ENCODE assay signal across 10 cellular contexts in the genomic region with DNA sequence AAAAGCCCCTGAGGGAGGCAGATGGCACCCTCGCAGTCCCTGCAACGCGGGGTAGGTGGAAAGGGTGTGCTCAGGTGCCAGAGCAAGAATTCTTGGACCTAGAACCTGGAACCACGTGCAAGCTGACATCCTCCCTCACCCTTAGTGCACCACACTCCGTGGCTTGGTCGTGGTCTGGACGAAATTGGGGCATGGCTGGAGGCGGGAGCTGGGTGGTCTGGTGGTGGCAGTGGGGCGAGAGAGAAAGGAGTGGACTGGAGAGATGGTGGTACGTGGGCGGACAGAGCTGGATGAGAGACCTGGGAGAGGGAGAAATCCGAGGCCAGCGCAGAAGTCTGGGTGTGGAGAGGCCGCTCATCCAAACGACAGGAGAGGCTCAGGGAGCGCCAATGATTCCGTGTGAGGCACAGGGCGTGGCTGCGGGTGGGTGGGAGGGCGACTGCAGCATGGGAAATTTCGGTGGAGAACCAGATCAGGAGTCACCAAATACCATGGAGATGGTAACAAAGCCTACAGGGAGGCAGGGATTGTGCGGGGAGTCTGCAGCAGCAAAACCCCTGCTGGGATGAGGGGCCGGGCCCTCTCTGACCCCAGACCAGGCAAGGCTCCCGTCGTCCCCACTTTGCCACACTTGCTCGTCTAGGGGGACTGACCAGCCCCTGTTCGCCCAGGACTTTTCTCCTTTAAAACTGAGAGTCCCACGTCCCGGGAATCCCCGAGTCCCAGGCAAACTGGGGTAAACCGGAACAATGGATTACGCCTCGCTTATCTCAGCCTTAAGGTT. TPM values are rescaled to one million over a fixed set of nuclear protein-coding genes. Genes with fewer than 3 reads are reported as not detected.
A peak's percentile ranks its signal among the peaks of the same experiment; 100 is the strongest.
DNase-seq lines count a peak whose midpoint lies in the region; TF ChIP-seq lines count a peak whose summit lies in the region.
"Had no signal": no experiment of that assay in that cellular context is flagged by ENCODE, and none has a peak within 500 bp of the region (broad histone marks: within the 10 kb centered on the region; RNA-seq: fewer than 3 reads in every experiment).

No MANE protein-coding gene starts in this region.

- H3K27me3 ChIP-seq in BLaER1 (peaks cover 5% of the 10 kb centered on the region; the same call in 1 of the 2 replicates), endodermal cell (ENCODE audit: control insufficient read depth, insufficient read depth, low read length, poor library complexity, severe bottlenecking) (no peaks in the 10 kb centered on the region), neuronal stem cell (ENCODE audit: control insufficient read depth in 3 of 3, insufficient read depth in 3 of 3, low read depth in 1 of 3, low read length in 3 of 3) (peaks cover 0 to 43% (median 16%) of the 10 kb centered on the region in 3 experiments), right atrium auricular region (no peaks in the 10 kb centered on the region)

- H3K9me3 Mint-ChIP-seq in endodermal cell = no peaks in the 10 kb centered on the region
- H3K9me3 Mint-ChIP-seq: activated naive CD4-positive, alpha-beta T cell treated with anti-CD3 and anti-CD28 coated beads, Interleukin-2, amount 50 U/mL, for 72 hours had no signal

- H3K9ac ChIP-seq in BLaER1 (no peak overlapping the region), endodermal cell (ENCODE audit: extremely low read depth, low read length, poor library complexity, severe bottlenecking) (peak overlapping the region; percentile 29), neuronal stem cell (ENCODE audit: low read depth, low read length, poor library complexity) (no peak overlapping the region)

- H3K4me2 ChIP-seq in BLaER1 (peak overlapping the region; percentile 60), neuronal stem cell (ENCODE audit: insufficient read depth, low read length, poor library complexity, severe bottlenecking) (peak overlapping the region; percentile 40)

- H3K14ac ChIP-seq in neuronal stem cell (ENCODE audit: low read length) = no peak overlapping the region

- H3K4me3 ChIP-seq in BLaER1 (no peak overlapping the region), endodermal cell (ENCODE audit: low read length) (peak overlapping the region; percentile 8), neuronal stem cell (ENCODE audit: low read length in 2 of 2) (peak overlapping the region in 1 of 2 donors; percentile 1), right atrium auricular region (peak overlapping the region in 1 of 2 donors; percentile 28)

- peaks cover 5% of the 10 kb centered on the region for H3K27me3 Mint-ChIP-seq in endodermal cell (ENCODE audit: insufficient read depth)

- peaks cover 3% of the 10 kb centered on the region; the same call in 1 of the 2 replicates for H3K4me1 ChIP-seq in BLaER1
- peaks cover 11% of the 10 kb centered on the region for H3K4me1 ChIP-seq in endodermal cell (ENCODE audit: control insufficient read depth, insufficient read depth, low read length)
- peaks cover 14 to 19% of the 10 kb centered on the region in 2 donors for H3K4me1 ChIP-seq in neuronal stem cell (ENCODE audit: control insufficient read depth in 2 of 2, insufficient read depth in 1 of 2, low read depth in 1 of 2, low read length in 2 of 2)
- peaks cover 0 to 13% of the 10 kb centered on the region in 2 donors for H3K4me1 ChIP-seq in right atrium auricular region

- no peaks in the 10 kb centered on the region for H3K36me3 Mint-ChIP-seq in endodermal cell (ENCODE audit: low read depth)
- H3K36me3 Mint-ChIP-seq: activated naive CD4-positive, alpha-beta T cell treated with anti-CD3 and anti-CD28 coated beads, Interleukin-2, amount 50 U/mL, for 72 hours had no signal

- H3K27ac ChIP-seq in BLaER1 (no peak overlapping the region), endodermal cell (ENCODE audit: low read depth, low read length) (no peak overlapping the region), neuronal stem cell (replicated peaks; ENCODE audit: low read length) (no peak overlapping the region), right atrium auricular region (no peak overlapping the region)
- H3K27ac ChIP-seq: prostate gland had no signal

- H3K27ac Mint-ChIP-seq in endodermal cell = peak overlapping the region; percentile 94
- H3K27ac Mint-ChIP-seq: activated naive CD4-positive, alpha-beta T cell treated with anti-CD3 and anti-CD28 coated beads, Interleukin-2, amount 50 U/mL, for 72 hours had no signal

- H2AK5ac ChIP-seq in neuronal stem cell (ENCODE audit: low read depth, low read length) = peak overlapping the region; percentile 7

- peak overlapping the region; percentile 83 for H3K23ac ChIP-seq in neuronal stem cell (ENCODE audit: low read depth, low read length, poor library complexity)

- H3K36me3 ChIP-seq in BLaER1 = no peaks in the 10 kb centered on the region
- no peaks in the 10 kb centered on the region for H3K36me3 ChIP-seq in endodermal cell (ENCODE audit: control insufficient read depth, insufficient read depth, low read length)
- no peaks in the 10 kb centered on the region for H3K36me3 ChIP-seq in neuronal stem cell (replicated peaks in 1 of 2; ENCODE audit: control insufficient read depth in 2 of 2, insufficient read depth in 2 of 2, low read length in 2 of 2)
- no peaks in the 10 kb centered on the region for H3K36me3 ChIP-seq in right atrium auricular region
- H3K36me3 ChIP-seq: prostate gland had no signal

- H3K18ac ChIP-seq in neuronal stem cell (ENCODE audit: low read length) = peak overlapping the region; percentile 74

- no peak overlapping the region for H4K91ac ChIP-seq in neuronal stem cell (ENCODE audit: low read depth, low read length, poor library complexity)

- no peak overlapping the region for H3K4ac ChIP-seq in neuronal stem cell (ENCODE audit: low read length)

- H4K20me1 ChIP-seq in BLaER1 = no peaks in the 10 kb centered on the region

- 71 to 90% methylated on average over 10 to 33 of the region's 33 CpGs for WGBS in endodermal cell (ENCODE audit: insufficient coverage in 1 of 2, insufficient read length in 1 of 2), 2 experiments
- no CpG with 5 or more reads among the region's 33 CpGs for WGBS in neuronal stem cell (ENCODE audit: extremely low coverage in 2 of 2, insufficient read length in 2 of 2, insufficient replicate concordance in 1 of 2), 2 donors

- H2BK120ac ChIP-seq in neuronal stem cell (ENCODE audit: low read depth, low read length) = no peak overlapping the region

- no peak overlapping the region for H4K8ac ChIP-seq in neuronal stem cell (ENCODE audit: low read depth, low read length)

- peak overlapping the region; percentile 89 for H2AFZ ChIP-seq in neuronal stem cell (ENCODE audit: low read length)

- peak overlapping the region; percentile 51 for H2BK15ac ChIP-seq in neuronal stem cell (ENCODE audit: low read length)

- peak overlapping the region; percentile 51 for H3K4me3 Mint-ChIP-seq in endodermal cell

- DNase-seq in NCI-H226 (peak; percentile 11), endodermal cell (no peak), neuronal stem cell (ENCODE audit: low spot score) (no peak), H4 (ENCODE audit: low spot score) (no peak), ACHN (no peak), SIG-M5 treated with dmso at 0.1 percent for 504 hours (lab: John Stamatoyannopoulos, UW; ENCODE audit: unreplicated experiment) (no peak), right atrium auricular region (ENCODE audit: low spot score) (no peak)

- no peak overlapping the region for H2BK5ac ChIP-seq in neuronal stem cell (ENCODE audit: low read length)

- in situ Hi-C loops in ACHN (cut with HindIII; ENCODE audit: low pct_ligation_motif_present, low pct_unique_long_range_greater_than_20kb, low sequenced_read_pairs) = no loop called here

- H2BK12ac ChIP-seq in neuronal stem cell (ENCODE audit: low read length) = peak overlapping the region; percentile 25

- peaks cover 35% of the 10 kb centered on the region for H3K4me1 Mint-ChIP-seq in endodermal cell

- TF ChIP-seq CTCF in endodermal cell (conservative IDR thresholded peaks at IDR 0.05) = no peak
- no peak for TF ChIP-seq CTCF in right atrium auricular region (IDR thresholded peaks at IDR 0.05)

- no peaks in the 10 kb centered on the region for H3K79me1 ChIP-seq in neuronal stem cell (ENCODE audit: low read depth, low read length)

- H3K9me3 ChIP-seq in BLaER1 = no peaks in the 10 kb centered on the region
- H3K9me3 ChIP-seq in endodermal cell (ENCODE audit: control insufficient read depth, low read length) = no peaks in the 10 kb centered on the region
- no peaks in the 10 kb centered on the region for H3K9me3 ChIP-seq in neuronal stem cell (replicated peaks in 1 of 2; ENCODE audit: control insufficient read depth in 2 of 2, insufficient read depth in 1 of 2, low read depth in 1 of 2, low read length in 2 of 2)
- H3K9me3 ChIP-seq in right atrium auricular region = no peaks in the 10 kb centered on the region
- H3K9me3 ChIP-seq: prostate gland had no signal

RNA-seq across cellular contexts. Expression of gene CDCP2, which starts 31.9 kb away (rescaled TPM):
- total RNA-seq in endodermal cell (not detected), right atrium auricular region (not detected)
- polyA plus RNA-seq in endodermal cell (2013, experiment 1 of 2) = not detected
- not detected for polyA plus RNA-seq in endodermal cell (2013, experiment 2 of 2)
- polyA plus RNA-seq in neuronal stem cell (2013, experiment 1 of 2) = 0.03 TPM
- 0.03 TPM for polyA plus RNA-seq in neuronal stem cell (2013, experiment 2 of 2)
- total RNA-seq in H4 (2014; rRNA removed; shearing (Covaris generic)) = not detected in 2 replicates
